Comparison of ENCODE assay signal across 7 cellular contexts in the genomic region with DNA sequence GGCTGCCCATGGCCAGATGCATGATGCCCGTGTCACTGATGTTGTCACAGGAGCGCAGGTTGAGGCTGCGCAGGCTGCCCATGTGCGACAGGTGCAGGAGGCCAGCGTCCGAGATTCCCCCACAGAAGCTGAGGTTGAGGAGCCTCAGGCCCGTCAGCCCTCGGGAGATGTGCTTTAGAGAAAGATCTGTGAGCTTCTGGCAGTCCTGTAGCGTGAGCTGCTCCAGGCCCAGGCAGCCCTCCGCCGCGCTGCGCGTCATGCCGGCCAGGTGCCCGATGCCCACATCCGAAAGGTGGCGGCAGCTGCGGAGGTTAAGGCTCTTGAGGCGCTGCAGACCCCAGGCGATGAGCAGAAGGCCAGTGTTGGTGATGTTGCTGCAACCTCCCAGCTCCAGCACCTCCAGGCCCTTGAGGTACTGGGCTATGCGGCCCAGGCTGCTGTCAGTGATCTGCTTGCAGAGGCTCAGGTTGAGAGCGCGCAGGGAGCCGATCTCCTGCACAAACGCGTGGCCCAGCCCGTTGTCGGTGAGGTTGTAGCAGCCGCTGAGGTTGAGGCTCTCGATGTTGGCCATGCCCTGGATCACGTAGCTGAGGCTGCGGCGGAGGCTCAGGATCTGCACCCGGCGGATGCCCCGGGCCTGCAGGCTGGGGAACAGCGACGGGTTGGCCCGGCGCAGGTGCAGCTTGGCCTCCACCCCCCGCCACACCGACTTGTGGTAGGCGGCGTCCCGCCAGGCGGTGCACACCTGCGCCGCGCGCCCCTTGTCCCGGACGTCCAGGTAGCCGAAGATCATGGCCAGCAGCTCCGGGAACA. TPM values are rescaled to one million over a fixed set of nuclear protein-coding genes. Genes with fewer than 3 reads are reported as not detected.
DNase-seq lines count a peak whose midpoint lies in the region; ATAC-seq and TF ChIP-seq lines count a peak whose summit lies in the region.

No MANE protein-coding gene starts in this region.

- H3K4me3 Mint-ChIP-seq in nephron (peak overlapping the region; percentile 91 to 93 (median 91)), type B pancreatic cell (peak overlapping the region; percentile 91)

- ATAC-seq in GM18861 (IDR thresholded peaks at IDR 0.05; ENCODE audit: unreplicated experiment) (peak; percentile 8), HG02852 (IDR thresholded peaks at IDR 0.05; ENCODE audit: unreplicated experiment) (peak; percentile 22), esophagus mucosa (peak; percentile 60)

- H3K27me3 Mint-ChIP-seq in nephron (ENCODE audit: low read depth) (no peaks in the 10 kb centered on the region), type B pancreatic cell (peaks cover 4% of the 10 kb centered on the region)

- H3K4me1 Mint-ChIP-seq in nephron (peaks cover 51% of the 10 kb centered on the region), type B pancreatic cell (ENCODE audit: unreplicated experiment) (peaks cover 33% of the 10 kb centered on the region)

- DNase-seq in NCI-H345 (lab: John Stamatoyannopoulos, UW) (peak; percentile 70), type B pancreatic cell (ENCODE audit: extremely low spot score, unreplicated experiment) (no peak)
- DNase-seq in activated T-cell treated with anti-CD3 and anti-CD28 coated beads, Interleukin-2, amount 50 U/mL, for 1 hour = peak; percentile 71

- H3K36me3 Mint-ChIP-seq in nephron (ENCODE audit: low read depth) (no peaks in the 10 kb centered on the region), type B pancreatic cell (peaks cover 28% of the 10 kb centered on the region)

- TF ChIP-seq CTCF in nephron (IDR thresholded peaks at IDR 0.05; ENCODE audit: unreplicated experiment in 3 of 3) = no peak
- TF ChIP-seq CTCF in type B pancreatic cell (conservative IDR thresholded peaks at IDR 0.05) = no peak

- H3K9me3 Mint-ChIP-seq in nephron (no peaks in the 10 kb centered on the region), type B pancreatic cell (no peaks in the 10 kb centered on the region)

- H3K27ac Mint-ChIP-seq in nephron (peak overlapping the region; percentile 62 to 80 (median 77)), type B pancreatic cell (peak overlapping the region; percentile 88)

RNA-seq across cellular contexts. Expression of a gene that starts 0.9 kb away (rescaled TPM):
- total RNA-seq in esophagus mucosa = 6.9 TPM
- 16.7 and 28.8 TPM in 2 replicates for total RNA-seq in type B pancreatic cell (ENCODE audit: low replicate concordance)

RNA-seq across cellular contexts. Expression of a gene that starts 35.6 kb away (rescaled TPM):
- total RNA-seq in esophagus mucosa = 9.8 TPM
- 11.3 and 42.9 TPM in 2 replicates for total RNA-seq in type B pancreatic cell (ENCODE audit: low replicate concordance)

Comparison
In these comparisons a context has a peak if more than half of its experiments do, and no peak if none do; other contexts are left out.
1. ATAC-seq: peak in every context shown above with its lines; median percentile 60 in esophagus mucosa; 22 in HG02852; 8 in GM18861.